Comparison of ENCODE assay signal across 8 cellular contexts in genomic region chr7:126803060-126803665, GRCh38.
DNase-seq lines count a peak whose midpoint lies in the region; FAIRE-seq and TF ChIP-seq lines count a peak whose summit lies in the region.

No MANE protein-coding gene starts in this region.

- FAIRE-seq in RCC 7860 (lab: Jason Lieb, UNC) (peak; percentile 71), bronchial epithelial cell (lab: Jason Lieb, UNC) (no peak)

- intact Hi-C loops in transverse colon (cut with DNase I; ENCODE audit: low total_unique reads) = no loop called here

- no peaks in the 10 kb centered on the region for H3K4me1 ChIP-seq in HEK293 (ENCODE audit: control insufficient read depth, insufficient read depth, low read length)
- H3K4me1 ChIP-seq in liver (ENCODE audit: control insufficient read depth in 4 of 4, insufficient read depth in 4 of 4, low read length in 3 of 4) = no peaks in the 10 kb centered on the region
- no peaks in the 10 kb centered on the region for H3K4me1 ChIP-seq in transverse colon

- no peak overlapping the region for H3K9ac ChIP-seq in liver (ENCODE audit: low read depth in 1 of 2, low read length in 2 of 2)

- TF ChIP-seq CTCF in GM12872 (IDR thresholded peaks at IDR 0.05; ENCODE audit: insufficient read depth, low read depth, low read length) (peak; percentile 61; the same call in 2 of the 3 replicates), HEK293 (tag by site-specific recombination; IDR thresholded peaks at IDR 0.05) (peak; percentile 14; the same call in 1 of the 2 replicates), LNCAP (IDR thresholded peaks at IDR 0.05) (peak; percentile 80), bronchial epithelial cell (IDR thresholded peaks at IDR 0.05; ENCODE audit: insufficient read depth, low read length, severe bottlenecking) (peak; percentile 51), liver (IDR thresholded peaks at IDR 0.05; ENCODE audit: low read depth, low read length, missing input control) (peak; percentile 75), transverse colon (IDR thresholded peaks at IDR 0.05) (peak; percentile 52 to 69 (median 59))

- in situ Hi-C loops in transverse colon (cut with MboI; ENCODE audit: low pct_ligation_motif_present in 1 of 4, low pct_unique_long_range_greater_than_20kb in 1 of 4, low sequenced_read_pairs in 3 of 4) = no loop called here

- DNase-seq in AG08395 (ENCODE audit: low spot score) (peak; percentile 54), RCC 7860 (ENCODE audit: low spot score) (peak; percentile 59), bronchial epithelial cell (ENCODE audit: low read depth) (peak; percentile 71), transverse colon (peak; percentile 43)

- H3K27me3 ChIP-seq in bronchial epithelial cell (ENCODE audit: control insufficient read depth, insufficient read depth, low read length) (no peaks in the 10 kb centered on the region), liver (ENCODE audit: control insufficient read depth in 4 of 4, insufficient read depth in 4 of 4, low read length in 3 of 4) (no peaks in the 10 kb centered on the region), transverse colon (no peaks in the 10 kb centered on the region)

- H3K27ac ChIP-seq in HEK293 (ENCODE audit: extremely low read depth, low read depth, low read length) (no peak overlapping the region), liver (ENCODE audit: low read depth in 1 of 2, low read length in 2 of 2) (no peak overlapping the region), transverse colon (no peak overlapping the region)

- POLR2A ChIA-PET in HEK293 (lab: Yijun Ruan, JAX) = interaction anchor here (1.5 kb wide), 1 partner anchor 589 kb away, joined by 3 read pairs; the partner anchor contains the start of gene ZNF800

- no peaks in the 10 kb centered on the region for H3K9me3 ChIP-seq in HEK293 (ENCODE audit: control insufficient read depth, insufficient read depth, low read depth, low read length)
- H3K9me3 ChIP-seq in liver (ENCODE audit: control insufficient read depth in 4 of 4, low read length in 3 of 4) = no peaks in the 10 kb centered on the region
- H3K9me3 ChIP-seq in transverse colon = no peaks in the 10 kb centered on the region

- no peak for TF ChIP-seq POLR2A in transverse colon (IDR thresholded peaks at IDR 0.05)

- no peak overlapping the region for H3K4me3 ChIP-seq in HEK293 (ENCODE audit: low read depth, low read length)
- H3K4me3 ChIP-seq in bronchial epithelial cell (ENCODE audit: low read depth, low read length) = no peak overlapping the region
- H3K4me3 ChIP-seq in liver (ENCODE audit: low read depth in 1 of 3, low read length in 3 of 3) = no peak overlapping the region
- no peak overlapping the region for H3K4me3 ChIP-seq in transverse colon

- CTCF ChIA-PET in HEK293 (lab: Yijun Ruan, JAX) = interaction anchor here (0.5 to 3.1 kb wide), 39 partner anchors 8 to 715 kb away, joined by 3 to 30 read pairs (median 4); no protein-coding TSS in a partner anchor

- 13% methylated on average over 3 of the region's 3 CpGs for WGBS in liver
- 9 to 30% methylated on average over 3 of the region's 3 CpGs for WGBS in transverse colon (ENCODE audit: low coverage in 1 of 2), 2 donors

- no peaks in the 10 kb centered on the region for H3K36me3 ChIP-seq in HEK293 (ENCODE audit: control insufficient read depth in 2 of 2, insufficient read depth in 1 of 2, low read length in 2 of 2)
- H3K36me3 ChIP-seq in bronchial epithelial cell (ENCODE audit: control insufficient read depth, insufficient read depth, low read length) = no peaks in the 10 kb centered on the region
- no peaks in the 10 kb centered on the region for H3K36me3 ChIP-seq in liver (ENCODE audit: control insufficient read depth in 4 of 4, insufficient read depth in 3 of 4, low read depth in 1 of 4, low read length in 3 of 4)
- H3K36me3 ChIP-seq in transverse colon = no peaks in the 10 kb centered on the region

- TF ChIP-seq EP300 in transverse colon (IDR thresholded peaks at IDR 0.05; ENCODE audit: low read depth) = no peak

- peak; percentile 90 to 91 for TF ChIP-seq RAD21 in liver (IDR thresholded peaks at IDR 0.05)

TF ChIP-seq in HEK293, 187 proteins besides CTCF, POLR2A, EP300 and RAD21 (continues in another document):
- no peak for TF ChIP-seq ZFP37 (tag by site-specific recombination; IDR thresholded peaks at IDR 0.05)
- TF ChIP-seq PRDM2 (tag by site-specific recombination; IDR thresholded peaks at IDR 0.05; ENCODE audit: borderline replicate concordance) = no peak
- TF ChIP-seq SETDB1 (IDR thresholded peaks at IDR 0.05; ENCODE audit: insufficient read length, low read length) = no peak

TF ChIP-seq in liver, 16 proteins besides CTCF, POLR2A, EP300 and RAD21:
- TF ChIP-seq HNF4A (conservative IDR thresholded peaks at IDR 0.05) (peak; percentile 82 to 89), FOXA2 (IDR thresholded peaks at IDR 0.05) (no peak), HNF4G (IDR thresholded peaks at IDR 0.05) (peak; percentile 88), REST (IDR thresholded peaks at IDR 0.05) (no peak), SP1 (IDR thresholded peaks at IDR 0.05) (no peak)

Comparison
In these comparisons a context has a peak if more than half of its experiments do, and no peak if none do; other contexts are left out.
1. CTCF ChIP-seq: peak in every context shown above with its lines; median percentile 80 in LNCAP; 75 in liver; 61 in GM12872; 59 in transverse colon; 51 in bronchial epithelial cell; 14 in HEK293.